Comparison of ENCODE assay signal across 9 cellular contexts in genomic region chr19:32691291-32691951, GRCh38. TPM values are rescaled to one million over a fixed set of nuclear protein-coding genes. Genes with fewer than 3 reads are reported as not detected.
A peak's percentile ranks its signal among the peaks of the same experiment; 100 is the strongest.
DNase-seq lines count a peak whose midpoint lies in the region; ATAC-seq, FAIRE-seq and TF ChIP-seq lines count a peak whose summit lies in the region.
"Had no signal": no experiment of that assay in that cellular context is flagged by ENCODE, and none has a peak within 500 bp of the region (broad histone marks: within the 10 kb centered on the region; RNA-seq: fewer than 3 reads in every experiment).

TSS of gene NUDT19 (plus strand) at chr19:32691821. CDS start at chr19:32691961, 140 bp downstream.

- peak within 1 kb of the TSS; percentile 85 for H3K4me3 Mint-ChIP-seq in activated CD4-positive, alpha-beta T cell treated with anti-CD3 and anti-CD28 coated beads, Interleukin-2, amount 10 ng/mL, durations not matched to agents 7 days and 5 days

- peak within 1 kb of the TSS; percentile 65 to 80 (median 67) for H3K27ac ChIP-seq in right lobe of liver

- H3K27ac Mint-ChIP-seq in activated CD4-positive, alpha-beta T cell treated with anti-CD3 and anti-CD28 coated beads, Interleukin-2, amount 10 ng/mL, durations not matched to agents 7 days and 5 days, result peak within 1 kb of the TSS; percentile 94

- TF ChIP-seq POLR2A in right lobe of liver (IDR thresholded peaks at IDR 0.05), result peak; percentile 81

- H3K9me3 Mint-ChIP-seq in activated CD4-positive, alpha-beta T cell treated with anti-CD3 and anti-CD28 coated beads, Interleukin-2, amount 10 ng/mL, durations not matched to agents 7 days and 5 days, result no peaks in the 10 kb centered on the region

- 1% methylated on average over 13 of the region's 32 CpGs for WGBS in right lobe of liver (ENCODE audit: insufficient coverage, low coverage, low lambda C conversion rate, missing lambda C conversion rate)

- H3K4me1 Mint-ChIP-seq in activated CD4-positive, alpha-beta T cell treated with anti-CD3 and anti-CD28 coated beads, Interleukin-2, amount 10 ng/mL, durations not matched to agents 7 days and 5 days, result peaks cover 54% of the 10 kb centered on the region

- peak; percentile 41 for DNase-seq in BJ (ENCODE audit: low read depth)
- DNase-seq in GM19239 (ENCODE audit: insufficient read length, low spot score), result peak; percentile 81
- DNase-seq in NCI-H510A (lab: John Stamatoyannopoulos, UW), result peak; percentile 86
- DNase-seq in activated CD4-positive, alpha-beta T cell treated with anti-CD3 and anti-CD28 coated beads, Interleukin-2, amount 10 ng/mL, durations not matched to agents 7 days and 5 days, result peak; percentile 81
- DNase-seq in dermis blood vessel endothelial cell, result peak; percentile 84
- DNase-seq in right lobe of liver, result peak; percentile 86 to 91 (median 90)
- peak; percentile 71 to 77 for DNase-seq in stimulated activated CD4-positive, alpha-beta T cell treated with anti-CD3 and anti-CD28 coated beads, Interleukin-4, amount 100 ng/mL, for 4 hours

- CTCF ChIA-PET in BJ (lab: Yijun Ruan, JAX), result interaction anchor here (1.6 kb wide), 1 partner anchor 16 kb away, joined by 6 read pairs; the partner anchor contains the start of genes ANKRD27 and RGS9BP
- CTCF ChIA-PET in activated CD4-positive, alpha-beta T cell treated with anti-CD3 and anti-CD28 coated beads, Interleukin-2, amount 10 ng/mL, durations not matched to agents 7 days and 5 days (lab: Charles Lee), result interaction anchor here (0.5 to 1.0 kb wide), 3 partner anchors 8 to 22 kb away, joined by 3 to 4 read pairs (median 3); no protein-coding TSS in a partner anchor

- POLR2A ChIA-PET in BJ (lab: Charles Lee), result no interaction called here
- POLR2A ChIA-PET in activated CD4-positive, alpha-beta T cell treated with anti-CD3 and anti-CD28 coated beads, Interleukin-2, amount 10 ng/mL, durations not matched to agents 7 days and 5 days (lab: Charles Lee), result interaction anchor here (0.5 to 0.6 kb wide), 3 partner anchors 16 to 111 kb away, joined by 3 read pairs; partner anchors contain the start of genes ANKRD27, PDCD5 and RGS9BP

- peaks cover 29% of the 10 kb centered on the region for H3K36me3 Mint-ChIP-seq in activated CD4-positive, alpha-beta T cell treated with anti-CD3 and anti-CD28 coated beads, Interleukin-2, amount 10 ng/mL, durations not matched to agents 7 days and 5 days (ENCODE audit: low read depth)

- no peak for FAIRE-seq in GM19239 (lab: Jason Lieb, UNC)
- FAIRE-seq: colon had no signal

- H3K4me3 ChIP-seq in BJ (ENCODE audit: low read depth, low read length), result peak within 1 kb of the TSS; percentile 50
- peak within 1 kb of the TSS; percentile 67 to 70 (median 68) for H3K4me3 ChIP-seq in right lobe of liver

- intact Hi-C loops in right lobe of liver (cut with DNase I), result no loop called here

- ATAC-seq in HG03439 (IDR thresholded peaks at IDR 0.05; ENCODE audit: unreplicated experiment) (peak; percentile 90), right lobe of liver (peak; percentile 97)

- H3K27me3 ChIP-seq in BJ (ENCODE audit: control insufficient read depth, insufficient read depth, low read length) (no peaks in the 10 kb centered on the region), right lobe of liver (no peaks in the 10 kb centered on the region)

- no peaks in the 10 kb centered on the region for H3K9me3 ChIP-seq in right lobe of liver

- H3K4me1 ChIP-seq in right lobe of liver, result peaks cover 0 to 47% (median 13%) of the 10 kb centered on the region in 4 donors

- TF ChIP-seq CTCF in BJ (IDR thresholded peaks at IDR 0.05; ENCODE audit: insufficient read depth, low read depth, low read length), result no peak
- TF ChIP-seq CTCF in right lobe of liver (IDR thresholded peaks at IDR 0.05), result no peak

- H3K36me3 ChIP-seq in BJ (ENCODE audit: control insufficient read depth, insufficient read depth, low read length) (no peaks in the 10 kb centered on the region), right lobe of liver (no peaks in the 10 kb centered on the region)

- no peaks in the 10 kb centered on the region for H3K27me3 Mint-ChIP-seq in activated CD4-positive, alpha-beta T cell treated with anti-CD3 and anti-CD28 coated beads, Interleukin-2, amount 10 ng/mL, durations not matched to agents 7 days and 5 days

RNA-seq across cellular contexts. Expression of gene NUDT19, which starts in this region (rescaled TPM):
- 4.7 and 5.9 TPM in 2 replicates for polyA plus RNA-seq in BJ (2011; rRNA removed)
- 4.4 and 4.8 TPM in 2 replicates for polyA minus RNA-seq in BJ (2011; rRNA and poly(A)+ RNA removed)
- total RNA-seq in activated CD4-positive, alpha-beta T cell treated with anti-CD3 and anti-CD28 coated beads, Interleukin-2, amount 10 ng/mL, durations not matched to agents 7 days and 5 days, result 10 to 100 TPM; 15.6 to 16.0 TPM
- 9.2 and 12.1 TPM in 2 replicates for total RNA-seq in dermis blood vessel endothelial cell
- total RNA-seq in right lobe of liver, result 10 to 100 TPM in 1 of 6 experiments, 1 to 10 TPM in 5; 4.1 to 11.8 (median 7.2) TPM

Comparison
In these comparisons a context has a peak if more than half of its experiments do, and no peak if none do; other contexts are left out.
1. Peak in every context shown above with its lines: DNase-seq, ATAC-seq, H3K4me3 ChIP-seq and H3K27ac ChIP-seq.